In genomic region chr14:74563233-74563585, GRCh38 we compare ENCODE assay signal across 9 cellular contexts. TPM values are rescaled to one million over a fixed set of nuclear protein-coding genes. Genes with fewer than 3 reads are reported as not detected.
A peak's percentile ranks its signal among the peaks of the same experiment; 100 is the strongest.
DNase-seq lines count a peak whose midpoint lies in the region; ATAC-seq and TF ChIP-seq lines count a peak whose summit lies in the region.
"Had no signal": no experiment of that assay in that cellular context is flagged by ENCODE, and none has a peak within 500 bp of the region (broad histone marks: within the 10 kb centered on the region; RNA-seq: fewer than 3 reads in every experiment).

No MANE protein-coding gene starts in this region.

- no peaks in the 10 kb centered on the region for H3K36me3 ChIP-seq in ovary

- H3K27me3 ChIP-seq in ovary: no peaks in the 10 kb centered on the region

- H3K4me3 ChIP-seq in fibroblast of mammary gland (ENCODE audit: control insufficient read depth, low read depth, low read length): no peak overlapping the region
- no peak overlapping the region for H3K4me3 ChIP-seq in ovary

- CTCF ChIA-PET in HEK293T (lab: Yijun Ruan, JAX): interaction anchor here (1.0 kb wide), 2 partner anchors 8 to 9 kb away, joined by 3 to 4 read pairs; no protein-coding TSS in a partner anchor

- H3K4me1 ChIP-seq in ovary (ENCODE audit: insufficient read depth): peaks cover 12% of the 10 kb centered on the region

- TF ChIP-seq CTCF in fibroblast of mammary gland (conservative IDR thresholded peaks at IDR 0.05; ENCODE audit: control insufficient read depth, insufficient read depth, low read depth, low read length) (no peak), ovary (IDR thresholded peaks at IDR 0.05) (no peak)

- TF ChIP-seq EP300 in ovary (IDR thresholded peaks at IDR 0.05): no peak

- POLR2A ChIA-PET in HEK293T (lab: Yijun Ruan, JAX): no interaction called here

- H3K9me3 ChIP-seq in ovary: no peaks in the 10 kb centered on the region

- 8 to 24% (median 16%) methylated on average over 5 of the region's 5 CpGs for WGBS in ovary, 3 donors

- no peak for DNase-seq in HEK293T (ENCODE audit: extremely low spot score)
- peak; percentile 78 for DNase-seq in fibroblast of mammary gland (ENCODE audit: low read depth)
- peak; percentile 90 for DNase-seq in smooth muscle cell of the brain vasculature (ENCODE audit: low read depth, low spot score)
- DNase-seq in ovary: no peak
- DNase-seq in ecto neural progenitor cell (ENCODE audit: low spot score): no peak
- no peak for DNase-seq in head of caudate nucleus
- DNase-seq: activated CD8-positive, alpha-beta memory T cell treated with anti-CD3 and anti-CD28 coated beads, Interleukin-2, amount 50 U/mL, for 48 hours; Calu3 had no signal

- H3K27ac ChIP-seq in ovary: peak overlapping the region in 1 of 2 donors; percentile 57

- TF ChIP-seq POLR2A in ovary (IDR thresholded peaks at IDR 0.05): no peak

- intact Hi-C loops in ovary (cut with DNase I): no loop called here
- intact Hi-C loops in head of caudate nucleus (cut with DNase I): no loop called here

- ATAC-seq in SK-N-SH treated with all-trans-retinoic acid at 6 μM for 48 hours: peak; percentile 12; the same call in 2 of the 3 replicates

TF ChIP-seq in HEK293T, 16 proteins besides CTCF, POLR2A, EP300 and RAD21:
- TF ChIP-seq FOXM1 (IDR thresholded peaks at IDR 0.05; ENCODE audit: borderline replicate concordance) (no peak), TARDBP (IDR thresholded peaks at IDR 0.05) (no peak), HDGF (IDR thresholded peaks at IDR 0.05; ENCODE audit: borderline replicate concordance) (no peak), ZNF384 (IDR thresholded peaks at IDR 0.05) (no peak), LEF1 (IDR thresholded peaks at IDR 0.05; ENCODE audit: borderline replicate concordance) (no peak), PKNOX1 (IDR thresholded peaks at IDR 0.05) (0 out of 2 replicates have a peak, but pooled peaks have one; percentile 11), FOXA1 (IDR thresholded peaks at IDR 0.05) (peak; percentile 46; the same call in 1 of the 2 replicates), BHLHE40 (IDR thresholded peaks at IDR 0.05; ENCODE audit: borderline replicate concordance) (no peak), L3MBTL2 (conservative IDR thresholded peaks at IDR 0.05) (peak; percentile 42)

TF ChIP-seq in SK-N-SH treated with all-trans-retinoic acid at 6 μM for 48 hours, 23 proteins besides CTCF, POLR2A, EP300 and RAD21:
- TF ChIP-seq ZNF70 (CRISPR knock-in tag; IDR thresholded peaks at IDR 0.05): no peak
- TF ChIP-seq TOX (CRISPR knock-in tag; IDR thresholded peaks at IDR 0.05; ENCODE audit: borderline replicate concordance): no peak
- no peak for TF ChIP-seq OSR1 (CRISPR knock-in tag; IDR thresholded peaks at IDR 0.05)
- no peak for TF ChIP-seq ZFP3 (CRISPR knock-in tag; IDR thresholded peaks at IDR 0.05)
- TF ChIP-seq ZFP30 (CRISPR knock-in tag; IDR thresholded peaks at IDR 0.05): no peak
- no peak for TF ChIP-seq CSRNP3 (CRISPR knock-in tag; IDR thresholded peaks at IDR 0.05)
- TF ChIP-seq ZNF565 (CRISPR knock-in tag; conservative IDR thresholded peaks at IDR 0.05; ENCODE audit: low read depth): no peak
- TF ChIP-seq BACH2 (CRISPR knock-in tag; IDR thresholded peaks at IDR 0.05; ENCODE audit: borderline replicate concordance): no peak
- TF ChIP-seq PATZ1 (CRISPR knock-in tag; IDR thresholded peaks at IDR 0.05; ENCODE audit: borderline replicate concordance): no peak
- no peak for TF ChIP-seq RARB (CRISPR knock-in tag; IDR thresholded peaks at IDR 0.05)
- TF ChIP-seq ESRRG (CRISPR knock-in tag; IDR thresholded peaks at IDR 0.05): no peak
- TF ChIP-seq CREB5 (CRISPR knock-in tag; IDR thresholded peaks at IDR 0.05; ENCODE audit: low read depth): no peak
- TF ChIP-seq ISL1 (CRISPR knock-in tag; IDR thresholded peaks at IDR 0.05): no peak
- no peak for TF ChIP-seq CSDC2 (CRISPR knock-in tag; IDR thresholded peaks at IDR 0.05)

RNA-seq across cellular contexts. Expression of gene LTBP2, which starts 48.8 kb away (rescaled TPM):
- total RNA-seq in ovary: 10 to 100 TPM; 31.4 to 85.0 (median 61.7) TPM
- 10 to 100 TPM; 32.2 to 37.8 TPM for polyA plus RNA-seq in ovary

Comparison
In these comparisons a context has a peak if more than half of its experiments do, and no peak if none do; other contexts are left out.
1. DNase-seq: peak in fibroblast of mammary gland (single experiment) and smooth muscle cell of the brain vasculature (single experiment); none in HEK293T (single experiment), ovary (0 of 5), ecto neural progenitor cell (single experiment) and head of caudate nucleus (0 of 42).